ENCODE assay signal across 18 cellular contexts in the genomic region with DNA sequence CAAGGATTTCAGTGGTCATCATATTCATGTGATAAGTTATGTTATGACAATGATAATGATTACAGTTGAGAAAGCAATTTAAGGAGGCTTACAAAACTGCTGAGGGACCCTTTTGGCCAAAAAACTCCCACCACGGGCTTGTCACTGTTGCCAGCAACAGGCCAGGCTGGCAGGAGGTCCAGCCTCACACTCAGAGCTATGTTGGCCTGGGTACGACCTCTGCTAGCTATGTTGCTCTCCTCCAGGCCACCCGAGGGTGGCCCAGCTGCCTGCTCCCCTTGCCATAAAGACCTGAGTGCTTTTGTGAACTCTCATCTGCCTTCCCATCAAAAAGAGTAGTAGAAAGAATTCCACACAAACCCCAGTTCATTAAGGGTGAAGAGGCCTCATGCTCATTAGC.
"Had no signal": no experiment of that assay in that cellular context is flagged by ENCODE, and none has a peak within 500 bp of the region (broad histone marks: within the 10 kb centered on the region; RNA-seq: fewer than 3 reads in every experiment).

No MANE protein-coding gene starts in this region.

- H3K4me2 ChIP-seq: hepatocyte had no signal

- H3K27me3 Mint-ChIP-seq: naive thymus-derived CD4-positive, alpha-beta T cell; type B pancreatic cell had no signal

- DNase-seq: effector CD8-positive, alpha-beta T cell; foreskin melanocyte; head of caudate nucleus; kidney; left cardiac atrium; left ventricle myocardium inferior; lower lobe of right lung; naive thymus-derived CD4-positive, alpha-beta T cell; nephron progenitor cell; posterior cingulate gyrus; small intestine; stimulated activated CD4-positive, alpha-beta T cell treated with anti-CD3 and anti-CD28 coated beads, Interleukin-2, amount 100 ng/mL, for 48 hours; stimulated activated naive CD4-positive, alpha-beta T cell treated with Interleukin-2 at 50 U/mL for 16 hours had no signal

- H3K27me3 ChIP-seq: hepatocyte, right atrium auricular region had no signal

- H2AFZ ChIP-seq: hepatocyte had no signal

- H3K4me3 Mint-ChIP-seq: naive thymus-derived CD4-positive, alpha-beta T cell; nephron progenitor cell; type B pancreatic cell had no signal

- H3K4me1 ChIP-seq: lower lobe of right lung, right atrium auricular region had no signal

- H3K36me3 Mint-ChIP-seq: naive thymus-derived CD4-positive, alpha-beta T cell had no signal

- H3K27ac Mint-ChIP-seq: naive thymus-derived CD4-positive, alpha-beta T cell; nephron progenitor cell; type B pancreatic cell had no signal

- H3K27ac ChIP-seq: coronary artery, hepatocyte, left ventricle myocardium inferior, lower lobe of right lung, right atrium auricular region had no signal

- FAIRE-seq: small intestine, urothelium cell line had no signal

- ATAC-seq: left cardiac atrium; lower lobe of right lung; naive thymus-derived CD4-positive, alpha-beta T cell had no signal

- H3K4me3 ChIP-seq: coronary artery, hepatocyte, left ventricle myocardium inferior, lower lobe of right lung, right atrium auricular region had no signal

- H3K36me3 ChIP-seq: left ventricle myocardium inferior, lower lobe of right lung, right atrium auricular region had no signal

- H3K9me3 ChIP-seq: left ventricle myocardium inferior, lower lobe of right lung, right atrium auricular region had no signal
